Comparison of ENCODE assay signal across 8 cellular contexts in the genomic region with DNA sequence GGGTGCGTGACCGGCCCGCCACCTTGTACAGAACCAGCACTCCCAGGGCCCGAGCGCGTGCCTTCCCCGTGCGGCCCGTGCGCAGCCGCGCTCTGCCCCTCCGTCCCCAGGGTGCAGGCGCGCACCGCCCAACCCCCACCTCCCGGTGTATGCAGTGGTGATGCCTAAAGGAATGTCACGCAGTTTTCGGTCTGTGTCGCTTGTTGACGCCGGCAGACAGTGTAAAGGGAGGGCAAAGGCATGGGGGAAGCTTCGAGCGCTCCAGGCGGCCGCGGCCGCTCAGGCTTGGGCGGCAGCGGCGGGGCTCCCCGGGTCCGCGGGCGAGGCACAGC. TPM values are rescaled to one million over a fixed set of nuclear protein-coding genes. Genes with fewer than 3 reads are reported as not detected.
A peak's percentile ranks its signal among the peaks of the same experiment; 100 is the strongest.
DNase-seq lines count a peak whose midpoint lies in the region; ATAC-seq and TF ChIP-seq lines count a peak whose summit lies in the region.

No MANE protein-coding gene starts in this region.

- no peaks in the 10 kb centered on the region for H3K36me3 ChIP-seq in MM.1S (replicated peaks; ENCODE audit: insufficient read depth, low read length)
- H3K36me3 ChIP-seq in effector memory CD4-positive, alpha-beta T cell (ENCODE audit: control insufficient read depth, insufficient read depth, low read length), result no peaks in the 10 kb centered on the region
- H3K36me3 ChIP-seq in osteoblast (ENCODE audit: insufficient read depth, low read length), result no peaks in the 10 kb centered on the region

- H3K27ac ChIP-seq in MM.1S (ENCODE audit: low read length), result no peak overlapping the region
- H3K27ac ChIP-seq in effector memory CD4-positive, alpha-beta T cell (ENCODE audit: insufficient read depth, low read length, poor library complexity, severe bottlenecking), result no peak overlapping the region
- no peak overlapping the region for H3K27ac ChIP-seq in osteoblast (ENCODE audit: low read depth, low read length)

- H3K27me3 Mint-ChIP-seq in Calu3 (ENCODE audit: unreplicated experiment), result peaks cover 43% of the 10 kb centered on the region

- H3K27me3 ChIP-seq in MM.1S (replicated peaks; ENCODE audit: insufficient read depth, low read length) (peaks cover 86% of the 10 kb centered on the region), osteoblast (ENCODE audit: insufficient read depth, low read length) (peaks cover 59% of the 10 kb centered on the region)
- H3K27me3 ChIP-seq in effector memory CD4-positive, alpha-beta T cell (replicated peaks; ENCODE audit: control insufficient read depth, insufficient read depth, low read length, poor library complexity, severe bottlenecking), result peaks cover 75% of the 10 kb centered on the region

- TF ChIP-seq CTCF in Calu3 (IDR thresholded peaks at IDR 0.05; ENCODE audit: unreplicated experiment) (no peak), MM.1S (IDR thresholded peaks at IDR 0.05; ENCODE audit: low read length) (no peak), osteoblast (IDR thresholded peaks at IDR 0.05; ENCODE audit: extremely low read depth, low read depth, low read length) (no peak)

- H3K79me2 ChIP-seq in MM.1S (ENCODE audit: low read length) (no peaks in the 10 kb centered on the region), osteoblast (ENCODE audit: insufficient read depth, low read length) (no peaks in the 10 kb centered on the region)

- intact Hi-C loops in Calu3 (cut with micrococcal nuclease; ENCODE audit: unreplicated experiment), result no loop called here

- H3K4me1 Mint-ChIP-seq in Calu3 (ENCODE audit: low read depth, unreplicated experiment), result no peaks in the 10 kb centered on the region

- DNase-seq in Calu3 (no peak), MM.1S (no peak), osteoblast (ENCODE audit: insufficient read length, low spot score, missing footprints) (peak; percentile 93), HT-29 (ENCODE audit: low spot score) (no peak), cortex of kidney (lab: John Stamatoyannopoulos, UW) (no peak)
- DNase-seq in effector memory CD4-positive, alpha-beta T cell, result no peak

- peak overlapping the region; percentile 63 for H3K4me3 Mint-ChIP-seq in Calu3 (ENCODE audit: low read depth, unreplicated experiment)

- peaks cover 16% of the 10 kb centered on the region for H3K36me3 Mint-ChIP-seq in Calu3 (ENCODE audit: insufficient read depth, unreplicated experiment)

- H3K9me2 ChIP-seq in MM.1S (replicated peaks; ENCODE audit: insufficient read depth, low read length), result no peaks in the 10 kb centered on the region

- H3K4me2 ChIP-seq in MM.1S (ENCODE audit: low read depth, low read length), result peak overlapping the region; percentile 72; the same call in 1 of the 2 replicates
- H3K4me2 ChIP-seq in osteoblast (ENCODE audit: insufficient read depth, low read length), result no peak overlapping the region

- no peaks in the 10 kb centered on the region for H3F3A ChIP-seq in MM.1S (ENCODE audit: insufficient read depth, low read length)

- H3K9me3 ChIP-seq in MM.1S (replicated peaks; ENCODE audit: insufficient read depth, low read length), result no peaks in the 10 kb centered on the region
- no peaks in the 10 kb centered on the region for H3K9me3 ChIP-seq in effector memory CD4-positive, alpha-beta T cell (ENCODE audit: control insufficient read depth, low read length)
- no peaks in the 10 kb centered on the region for H3K9me3 ChIP-seq in osteoblast (ENCODE audit: low read depth, low read length)

- no peak overlapping the region for H3K9ac ChIP-seq in MM.1S (ENCODE audit: low read length)

- H3K4me3 ChIP-seq in MM.1S (ENCODE audit: low read length) (no peak overlapping the region; the same call in 1 of the 2 replicates), osteoblast (ENCODE audit: insufficient read depth, low read length) (no peak overlapping the region)
- H3K4me3 ChIP-seq in effector memory CD4-positive, alpha-beta T cell (ENCODE audit: insufficient read depth, low read depth, low read length, poor library complexity, severe bottlenecking), result peak overlapping the region; percentile 22

- H3K9me3 Mint-ChIP-seq in Calu3 (ENCODE audit: low read depth, unreplicated experiment), result no peaks in the 10 kb centered on the region

- H2AFZ ChIP-seq in MM.1S (ENCODE audit: low read length) (no peak overlapping the region), osteoblast (ENCODE audit: low read length) (no peak overlapping the region)

- CTCF ChIA-PET in Calu3 (lab: Charles Lee), result no interaction called here

- no TSS peak for BruUV-seq in Calu3 (replicated peaks; lab: Mats Ljungman, UMichigan)

- ATAC-seq in HG03108 (IDR thresholded peaks at IDR 0.05; ENCODE audit: unreplicated experiment) (no peak), HG02973 (IDR thresholded peaks at IDR 0.05; ENCODE audit: unreplicated experiment) (no peak)

- no peaks in the 10 kb centered on the region for H4K20me1 ChIP-seq in MM.1S (ENCODE audit: insufficient read depth, low read length)
- H4K20me1 ChIP-seq in osteoblast (ENCODE audit: insufficient read depth, low read length), result no peaks in the 10 kb centered on the region

- no peaks in the 10 kb centered on the region for H3K4me1 ChIP-seq in MM.1S (ENCODE audit: low read length)
- peaks cover 19% of the 10 kb centered on the region for H3K4me1 ChIP-seq in effector memory CD4-positive, alpha-beta T cell (ENCODE audit: control insufficient read depth, insufficient read depth, low read length, poor library complexity, severe bottlenecking)
- no peaks in the 10 kb centered on the region for H3K4me1 ChIP-seq in osteoblast (ENCODE audit: insufficient read depth, low read length)

- no peak overlapping the region for H3K27ac Mint-ChIP-seq in Calu3 (ENCODE audit: unreplicated experiment)

RNA-seq across cellular contexts. Expression of a gene that starts 1.3 kb away (rescaled TPM):
- total RNA-seq in Calu3 (2022) (0.52 and 0.98 TPM in 2 replicates), osteoblast (not detected in 2 replicates)
- total RNA-seq in HT-29 (2014; rRNA removed; shearing (Covaris generic)), result 0.43 and 0.44 TPM in 2 replicates

RNA-seq across cellular contexts. Expression of a gene that starts 3.3 kb away (rescaled TPM):
- not detected in 2 replicates for total RNA-seq in Calu3 (2022)
- total RNA-seq in osteoblast, result not detected in 2 replicates
- not detected in 2 replicates for total RNA-seq in HT-29 (2014; rRNA removed; shearing (Covaris generic))

RNA-seq across cellular contexts. Expression of a gene that starts 19.8 kb away (rescaled TPM):
- total RNA-seq in Calu3 (2022), result 49.4 and 51.4 TPM in 2 replicates
- total RNA-seq in osteoblast, result 26.2 and 32.9 TPM in 2 replicates
- 60.6 and 64.0 TPM in 2 replicates for total RNA-seq in HT-29 (2014; rRNA removed; shearing (Covaris generic))

RNA-seq across cellular contexts. Expression of a gene that starts 19.9 kb away (rescaled TPM):
- 41.9 and 44.1 TPM in 2 replicates for total RNA-seq in Calu3 (2022)
- total RNA-seq in osteoblast, result 52.5 and 59.7 TPM in 2 replicates
- total RNA-seq in HT-29 (2014; rRNA removed; shearing (Covaris generic)), result 184 and 208 TPM in 2 replicates

RNA-seq across cellular contexts. Expression of a gene that starts 29.6 kb away (rescaled TPM):
- total RNA-seq in Calu3 (2022) (0.24 and 0.54 TPM in 2 replicates), osteoblast (not detected in 2 replicates)
- total RNA-seq in HT-29 (2014; rRNA removed; shearing (Covaris generic)), result 0.39 and 3.0 TPM in 2 replicates
